ENCODE assay signal across 2 cellular contexts in the genomic region with DNA sequence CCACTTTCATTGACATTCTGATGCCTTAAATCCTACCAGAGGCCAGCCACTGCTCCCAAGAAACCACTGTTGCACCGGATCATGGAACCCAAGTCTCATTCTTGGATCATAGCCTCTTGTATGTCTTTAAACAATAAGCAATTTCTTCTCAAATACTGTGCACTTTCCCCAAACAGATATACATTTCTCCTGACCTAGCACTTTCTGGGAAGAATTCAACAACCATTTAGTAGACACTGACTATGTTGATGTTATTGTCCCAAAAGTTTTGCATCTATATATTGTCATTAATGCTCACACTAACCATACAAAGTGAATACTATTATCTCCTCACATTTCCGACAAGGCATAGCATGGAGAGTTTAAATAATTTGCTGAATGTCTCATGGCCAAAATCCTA.
TF ChIP-seq lines count a peak whose summit lies in the region.

No MANE protein-coding gene starts in this region.

TF ChIP-seq in A549, 52 proteins besides CTCF, POLR2A, EP300 and RAD21:
- TF ChIP-seq, protein P1, sequence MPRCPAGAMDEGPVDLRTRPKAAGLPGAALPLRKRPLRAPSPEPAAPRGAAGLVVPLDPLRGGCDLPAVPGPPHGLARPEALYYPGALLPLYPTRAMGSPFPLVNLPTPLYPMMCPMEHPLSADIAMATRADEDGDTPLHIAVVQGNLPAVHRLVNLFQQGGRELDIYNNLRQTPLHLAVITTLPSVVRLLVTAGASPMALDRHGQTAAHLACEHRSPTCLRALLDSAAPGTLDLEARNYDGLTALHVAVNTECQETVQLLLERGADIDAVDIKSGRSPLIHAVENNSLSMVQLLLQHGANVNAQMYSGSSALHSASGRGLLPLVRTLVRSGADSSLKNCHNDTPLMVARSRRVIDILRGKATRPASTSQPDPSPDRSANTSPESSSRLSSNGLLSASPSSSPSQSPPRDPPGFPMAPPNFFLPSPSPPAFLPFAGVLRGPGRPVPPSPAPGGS (IDR thresholded peaks at IDR 0.05): no peak
- peak; percentile 46 for TF ChIP-seq MAFK (IDR thresholded peaks at IDR 0.05; ENCODE audit: partially characterized antibody)

TF ChIP-seq in IMR-90, 13 proteins besides CTCF, POLR2A, EP300 and RAD21:
- TF ChIP-seq MAFK (IDR thresholded peaks at IDR 0.05; ENCODE audit: low read depth, low read length): 0 out of 2 replicates have a peak, but pooled peaks have one; percentile 19
- TF ChIP-seq SMC3 (IDR thresholded peaks at IDR 0.05; ENCODE audit: low read depth, low read length): no peak
